In the genomic region with DNA sequence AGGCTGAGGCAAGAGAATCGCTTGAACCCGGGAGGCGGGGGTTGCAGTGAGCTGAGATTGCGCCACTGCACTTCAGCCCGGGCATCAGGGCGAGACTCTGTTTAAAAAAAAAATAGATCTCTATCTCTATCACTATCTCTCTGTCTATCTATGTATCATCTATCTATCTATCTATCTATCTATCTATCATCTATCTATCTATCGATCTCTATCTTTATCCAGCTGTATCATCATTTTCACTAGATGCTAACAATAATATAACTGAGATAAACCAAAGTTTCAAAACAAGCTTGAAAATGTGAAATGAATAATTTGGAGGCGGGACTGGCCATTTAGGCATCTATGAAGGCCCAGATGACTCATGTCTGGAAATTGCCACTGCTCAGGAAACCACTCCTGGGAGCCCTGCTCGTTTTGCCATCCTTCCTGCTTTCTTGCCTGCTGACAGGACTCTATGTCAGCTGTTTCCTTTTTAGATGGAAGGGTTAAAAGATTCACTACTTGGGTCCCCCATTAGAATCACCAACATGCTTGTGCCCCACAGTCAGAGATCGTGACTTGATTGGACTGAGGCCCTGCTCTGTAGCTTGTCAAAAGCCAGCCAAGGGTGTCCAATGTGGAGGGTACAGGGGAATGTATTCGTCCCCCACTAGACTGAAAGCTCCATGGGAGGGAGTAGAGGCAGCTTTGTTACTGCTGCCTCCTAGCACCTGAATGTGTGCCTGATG, we compare ENCODE assay signal across 9 cellular contexts.
DNase-seq lines count a peak whose midpoint lies in the region; ATAC-seq and TF ChIP-seq lines count a peak whose summit lies in the region.
"Had no signal": no experiment of that assay in that cellular context is flagged by ENCODE, and none has a peak within 500 bp of the region (broad histone marks: within the 10 kb centered on the region; RNA-seq: fewer than 3 reads in every experiment).

No MANE protein-coding gene starts in this region.

- in situ Hi-C loops in ACHN (cut with HindIII; ENCODE audit: low pct_ligation_motif_present, low pct_unique_long_range_greater_than_20kb, low sequenced_read_pairs) = no loop called here

- peak overlapping the region; percentile 88 for H3K27ac Mint-ChIP-seq in activated T-helper 1 cell treated with anti-CD3 and anti-CD28 coated beads, Interleukin-12 subunit alpha, Interleukin-12 subunit beta, Interleukin-2, Interleukin-4 antibody, amounts not matched to agents 30 ng/mL and 10 ng/mL and 1 ng/mL, durations not matched to agents 14 hours and 24 hours and 36 hours

- peak overlapping the region; percentile 74 for H3K4me3 Mint-ChIP-seq in activated T-helper 1 cell treated with anti-CD3 and anti-CD28 coated beads, Interleukin-12 subunit alpha, Interleukin-12 subunit beta, Interleukin-2, Interleukin-4 antibody, amounts not matched to agents 30 ng/mL and 10 ng/mL and 1 ng/mL, durations not matched to agents 14 hours and 24 hours and 36 hours

- no peaks in the 10 kb centered on the region for H3K27me3 ChIP-seq in kidney epithelial cell (ENCODE audit: control insufficient read depth, insufficient read depth, low read length)

- H3K27me3 Mint-ChIP-seq in activated T-helper 1 cell treated with anti-CD3 and anti-CD28 coated beads, Interleukin-12 subunit alpha, Interleukin-12 subunit beta, Interleukin-2, Interleukin-4 antibody, amounts not matched to agents 30 ng/mL and 10 ng/mL and 1 ng/mL, durations not matched to agents 14 hours and 24 hours and 36 hours (ENCODE audit: insufficient read depth) = no peaks in the 10 kb centered on the region

- ATAC-seq in GM21825 (IDR thresholded peaks at IDR 0.05; ENCODE audit: unreplicated experiment) = no peak

- DNase-seq in ACHN = peak; percentile 70
- peak; percentile 84 for DNase-seq in HCEC 1CT
- no peak for DNase-seq in activated T-helper 1 cell treated with anti-CD3 and anti-CD28 coated beads, Interleukin-12 subunit alpha, Interleukin-12 subunit beta, Interleukin-2, Interleukin-4 antibody, amounts not matched to agents 30 ng/mL and 10 ng/mL and 1 ng/mL, durations not matched to agents 14 hours and 24 hours and 36 hours (ENCODE audit: low spot score)
- DNase-seq in kidney epithelial cell (ENCODE audit: low read depth) = peak; percentile 50
- no peak for DNase-seq in anterior cingulate cortex (lab: John Stamatoyannopoulos, UW)
- no peak for DNase-seq in activated gamma-delta T cell treated with Interleukin-2 at 50 U/mL for 16 hours
- DNase-seq in NCI-H345 treated with DMSO at 0.1 percent for 48 hours (lab: John Stamatoyannopoulos, UW; ENCODE audit: unreplicated experiment) = no peak
- DNase-seq: NK-92 treated with Interleukin-12 subunit alpha and Interleukin-12 subunit beta, amount 100 ng/mL, for 24 hours had no signal

- H3K36me3 Mint-ChIP-seq in activated T-helper 1 cell treated with anti-CD3 and anti-CD28 coated beads, Interleukin-12 subunit alpha, Interleukin-12 subunit beta, Interleukin-2, Interleukin-4 antibody, amounts not matched to agents 30 ng/mL and 10 ng/mL and 1 ng/mL, durations not matched to agents 14 hours and 24 hours and 36 hours (ENCODE audit: low read depth) = peaks cover 22% of the 10 kb centered on the region

- peaks cover 5% of the 10 kb centered on the region for H3K9me3 Mint-ChIP-seq in activated T-helper 1 cell treated with anti-CD3 and anti-CD28 coated beads, Interleukin-12 subunit alpha, Interleukin-12 subunit beta, Interleukin-2, Interleukin-4 antibody, amounts not matched to agents 30 ng/mL and 10 ng/mL and 1 ng/mL, durations not matched to agents 14 hours and 24 hours and 36 hours

- peaks cover 90% of the 10 kb centered on the region for H3K4me1 Mint-ChIP-seq in activated T-helper 1 cell treated with anti-CD3 and anti-CD28 coated beads, Interleukin-12 subunit alpha, Interleukin-12 subunit beta, Interleukin-2, Interleukin-4 antibody, amounts not matched to agents 30 ng/mL and 10 ng/mL and 1 ng/mL, durations not matched to agents 14 hours and 24 hours and 36 hours (ENCODE audit: low read depth)

- intact Hi-C loops in activated T-helper 1 cell treated with anti-CD3 and anti-CD28 coated beads, Interleukin-12 subunit alpha, Interleukin-12 subunit beta, Interleukin-2, Interleukin-4 antibody, amounts not matched to agents 30 ng/mL and 10 ng/mL and 1 ng/mL, durations not matched to agents 14 hours and 24 hours and 36 hours (cut with micrococcal nuclease) = loop anchor here (10.0 kb wide), 3 partner anchors 542 to 1502 kb away; partner anchors contain the start of gene FBXO30

- no peaks in the 10 kb centered on the region for H3K36me3 ChIP-seq in kidney epithelial cell (ENCODE audit: control insufficient read depth, insufficient read depth, low read length)

- H3K4me3 ChIP-seq in kidney epithelial cell (ENCODE audit: low read depth, low read length) = no peak overlapping the region

- no peak for TF ChIP-seq CTCF in kidney epithelial cell (IDR thresholded peaks at IDR 0.05; ENCODE audit: insufficient read depth, low read length, poor library complexity, severe bottlenecking)

Comparison
In these comparisons a context has a peak if more than half of its experiments do, and no peak if none do; other contexts are left out.
1. DNase-seq: peak in ACHN (single experiment), HCEC 1CT (single experiment) and kidney epithelial cell (single experiment); none in activated T-helper 1 cell treated with anti-CD3 and anti-CD28 coated beads, Interleukin-12 subunit alpha, Interleukin-12 subunit beta, Interleukin-2, Interleukin-4 antibody, amounts not matched to agents 30 ng/mL and 10 ng/mL and 1 ng/mL, durations not matched to agents 14 hours and 24 hours and 36 hours (single experiment), anterior cingulate cortex (0 of 58), activated gamma-delta T cell treated with Interleukin-2 at 50 U/mL for 16 hours (single experiment) and NCI-H345 treated with DMSO at 0.1 percent for 48 hours (single experiment).